17 cellular contexts compared by ENCODE assay signal in genomic region chr21:45989355-45990048, GRCh38. TPM values are rescaled to one million over a fixed set of nuclear protein-coding genes. Genes with fewer than 3 reads are reported as not detected.
DNase-seq lines count a peak whose midpoint lies in the region; ATAC-seq and TF ChIP-seq lines count a peak whose summit lies in the region.
"Had no signal": no experiment of that assay in that cellular context is flagged by ENCODE, and none has a peak within 500 bp of the region (broad histone marks: within the 10 kb centered on the region; RNA-seq: fewer than 3 reads in every experiment).

No MANE protein-coding gene starts in this region.

- H3K4me3 ChIP-seq in coronary artery = no peak overlapping the region
- no peak overlapping the region for H3K4me3 ChIP-seq in thoracic aorta
- no peak overlapping the region for H3K4me3 ChIP-seq in brain microvascular endothelial cell (ENCODE audit: low read depth, low read length)
- H3K4me3 ChIP-seq: HAP-1, MG63, PC-9 had no signal

- peaks cover under 1 to 40% of the 10 kb centered on the region in 2 donors for H3K4me1 ChIP-seq in thoracic aorta (ENCODE audit: control insufficient read depth in 1 of 2, low read depth in 2 of 2)
- H3K4me1 ChIP-seq: HAP-1 had no signal

- CTCF ChIA-PET in activated naive CD4-positive, alpha-beta T cell treated with anti-CD3 and anti-CD28 coated beads, Interleukin-2, amount 10 ng/mL, durations not matched to agents 7 days and 5 days (lab: Charles Lee) = no interaction called here

- H3K9me3 Mint-ChIP-seq in activated naive CD4-positive, alpha-beta T cell treated with anti-CD3 and anti-CD28 coated beads, Interleukin-2, amount 10 ng/mL, durations not matched to agents 7 days and 5 days = no peaks in the 10 kb centered on the region
- H3K9me3 Mint-ChIP-seq in natural killer cell treated with Interleukin-12 subunit alpha and Interleukin-12 subunit beta and Interleukin-15 and Interleukin-18, amount 100 ng/mL, for 72 hours = peaks cover 5% of the 10 kb centered on the region
- H3K9me3 Mint-ChIP-seq: activated naive CD8-positive, alpha-beta T cell treated with anti-CD3 and anti-CD28 coated beads, Interleukin-2, amount 50 U/mL, for 24 hours; naive thymus-derived CD8-positive, alpha-beta T cell had no signal

- DNase-seq in activated naive CD4-positive, alpha-beta T cell treated with anti-CD3 and anti-CD28 coated beads, Interleukin-2, amount 10 ng/mL, durations not matched to agents 7 days and 5 days = peak; percentile 18
- no peak for DNase-seq in activated naive CD4-positive, alpha-beta T cell treated with Interleukin-2 at 50 U/mL for 16 hours
- DNase-seq in coronary artery (ENCODE audit: low spot score) (peak; percentile 70), thoracic aorta (ENCODE audit: low spot score) (peak; percentile 1), brain microvascular endothelial cell (no peak), glomerular visceral epithelial cell (ENCODE audit: extremely low spot score) (no peak)
- peak; percentile 57 for DNase-seq in natural killer cell treated with Interleukin-12 subunit alpha and Interleukin-12 subunit beta and Interleukin-15 and Interleukin-18, amount 100 ng/mL, for 72 hours (ENCODE audit: low spot score)
- DNase-seq: activated naive CD8-positive, alpha-beta T cell treated with anti-CD3 and anti-CD28 coated beads, Interleukin-2, amount 50 U/mL, for 24 hours; EL; NCI-H2081 treated with DMSO at 0.1 percent for 48 hours; NCI-H524 treated with DMSO at 0.1 percent for 48 hours; PC-9 had no signal

- H3K36me3 Mint-ChIP-seq in activated naive CD4-positive, alpha-beta T cell treated with anti-CD3 and anti-CD28 coated beads, Interleukin-2, amount 10 ng/mL, durations not matched to agents 7 days and 5 days = no peaks in the 10 kb centered on the region
- no peaks in the 10 kb centered on the region for H3K36me3 Mint-ChIP-seq in natural killer cell treated with Interleukin-12 subunit alpha and Interleukin-12 subunit beta and Interleukin-15 and Interleukin-18, amount 100 ng/mL, for 72 hours

- in situ Hi-C loops in brain microvascular endothelial cell (cut with HindIII; ENCODE audit: low pct_ligation_motif_present, low sequenced_read_pairs) = no loop called here

- TF ChIP-seq CTCF in coronary artery (IDR thresholded peaks at IDR 0.05) = no peak
- no peak for TF ChIP-seq CTCF in thoracic aorta (IDR thresholded peaks at IDR 0.05)
- no peak for TF ChIP-seq CTCF in brain microvascular endothelial cell (IDR thresholded peaks at IDR 0.05; ENCODE audit: low read depth, low read length, missing control alignments)

- H3K27ac ChIP-seq in coronary artery (peak overlapping the region; percentile 23 to 65), thoracic aorta (no peak overlapping the region), brain microvascular endothelial cell (no peak overlapping the region)
- H3K27ac ChIP-seq: PC-9 had no signal

- no peaks in the 10 kb centered on the region for H3K9me3 ChIP-seq in thoracic aorta
- H3K9me3 ChIP-seq: HAP-1 had no signal

- ATAC-seq in natural killer cell treated with Interleukin-12 subunit alpha and Interleukin-12 subunit beta and Interleukin-15 and Interleukin-18, amount 100 ng/mL, for 72 hours = no peak
- ATAC-seq in thoracic aorta (ENCODE audit: insufficient number of reproducible peaks, low FRiP score, low read depth) (no peak), GM18909 (IDR thresholded peaks at IDR 0.05; ENCODE audit: poor library complexity, unreplicated experiment) (no peak)
- ATAC-seq: activated naive CD8-positive, alpha-beta T cell treated with anti-CD3 and anti-CD28 coated beads, Interleukin-2, amount 50 U/mL, for 24 hours; naive thymus-derived CD8-positive, alpha-beta T cell had no signal

- peaks cover 9% of the 10 kb centered on the region for H3K27me3 Mint-ChIP-seq in activated naive CD4-positive, alpha-beta T cell treated with anti-CD3 and anti-CD28 coated beads, Interleukin-2, amount 10 ng/mL, durations not matched to agents 7 days and 5 days
- peaks cover 8% of the 10 kb centered on the region in 2 donors for H3K27me3 Mint-ChIP-seq in natural killer cell treated with Interleukin-12 subunit alpha and Interleukin-12 subunit beta and Interleukin-15 and Interleukin-18, amount 100 ng/mL, for 72 hours
- H3K27me3 Mint-ChIP-seq: central memory CD8-positive, alpha-beta T cell had no signal

- H3K4me3 Mint-ChIP-seq in activated naive CD4-positive, alpha-beta T cell treated with anti-CD3 and anti-CD28 coated beads, Interleukin-2, amount 10 ng/mL, durations not matched to agents 7 days and 5 days = no peak overlapping the region
- no peak overlapping the region for H3K4me3 Mint-ChIP-seq in natural killer cell treated with Interleukin-12 subunit alpha and Interleukin-12 subunit beta and Interleukin-15 and Interleukin-18, amount 100 ng/mL, for 72 hours
- H3K4me3 Mint-ChIP-seq: activated naive CD8-positive, alpha-beta T cell treated with anti-CD3 and anti-CD28 coated beads, Interleukin-2, amount 50 U/mL, for 24 hours; central memory CD8-positive, alpha-beta T cell; naive thymus-derived CD8-positive, alpha-beta T cell had no signal

- H3K4me1 Mint-ChIP-seq in activated naive CD4-positive, alpha-beta T cell treated with anti-CD3 and anti-CD28 coated beads, Interleukin-2, amount 10 ng/mL, durations not matched to agents 7 days and 5 days = no peaks in the 10 kb centered on the region
- peaks cover 1 to 5% of the 10 kb centered on the region in 2 donors for H3K4me1 Mint-ChIP-seq in natural killer cell treated with Interleukin-12 subunit alpha and Interleukin-12 subunit beta and Interleukin-15 and Interleukin-18, amount 100 ng/mL, for 72 hours (ENCODE audit: low read depth in 2 of 2)
- H3K4me1 Mint-ChIP-seq: activated naive CD8-positive, alpha-beta T cell treated with anti-CD3 and anti-CD28 coated beads, Interleukin-2, amount 50 U/mL, for 24 hours had no signal

- no peaks in the 10 kb centered on the region for H3K27me3 ChIP-seq in thoracic aorta (replicated peaks; ENCODE audit: insufficient read depth)
- H3K27me3 ChIP-seq in brain microvascular endothelial cell (replicated peaks) = no peaks in the 10 kb centered on the region
- H3K27me3 ChIP-seq: MG63 had no signal

- H3K36me3 ChIP-seq in thoracic aorta = peaks cover 70% of the 10 kb centered on the region
- H3K36me3 ChIP-seq in brain microvascular endothelial cell (replicated peaks) = peaks cover 83% of the 10 kb centered on the region

- no peak overlapping the region for H3K27ac Mint-ChIP-seq in activated naive CD4-positive, alpha-beta T cell treated with anti-CD3 and anti-CD28 coated beads, Interleukin-2, amount 10 ng/mL, durations not matched to agents 7 days and 5 days
- H3K27ac Mint-ChIP-seq in natural killer cell treated with Interleukin-12 subunit alpha and Interleukin-12 subunit beta and Interleukin-15 and Interleukin-18, amount 100 ng/mL, for 72 hours = no peak overlapping the region
- H3K27ac Mint-ChIP-seq: activated naive CD8-positive, alpha-beta T cell treated with anti-CD3 and anti-CD28 coated beads, Interleukin-2, amount 50 U/mL, for 24 hours; naive thymus-derived CD8-positive, alpha-beta T cell had no signal

RNA-seq across cellular contexts. Expression of gene COL6A1, which starts 7.9 kb away (rescaled TPM):
- not detected for total RNA-seq in natural killer cell treated with Interleukin-12 subunit alpha and Interleukin-12 subunit beta and Interleukin-15 and Interleukin-18, amount 100 ng/mL, for 72 hours
- total RNA-seq in thoracic aorta = 1,000 to 10,000 TPM in 1 of 2 donors, 100 to 1,000 TPM in 1; 814 to 1,189 TPM

Comparison
In these comparisons a context has a peak if more than half of its experiments do, and no peak if none do; other contexts are left out.
1. DNase-seq: peak in activated naive CD4-positive, alpha-beta T cell treated with anti-CD3 and anti-CD28 coated beads, Interleukin-2, amount 10 ng/mL, durations not matched to agents 7 days and 5 days (single experiment), coronary artery (single experiment), natural killer cell treated with Interleukin-12 subunit alpha and Interleukin-12 subunit beta and Interleukin-15 and Interleukin-18, amount 100 ng/mL, for 72 hours (single experiment) and thoracic aorta (single experiment); none in activated naive CD4-positive, alpha-beta T cell treated with Interleukin-2 at 50 U/mL for 16 hours (single experiment), brain microvascular endothelial cell (single experiment) and glomerular visceral epithelial cell (single experiment).
2. H3K27ac ChIP-seq: peak in coronary artery (2 of 2); none in thoracic aorta (0 of 2) and brain microvascular endothelial cell (single experiment).
3. RNA of gene COL6A1, which starts 7.9 kb away (total RNA-seq): 814 to 1,189 TPM in thoracic aorta; not detected in natural killer cell treated with Interleukin-12 subunit alpha and Interleukin-12 subunit beta and Interleukin-15 and Interleukin-18, amount 100 ng/mL, for 72 hours; every median in the first group is over 100 times any median in the second.